33 cellular contexts compared by ENCODE assay signal in the genomic region with DNA sequence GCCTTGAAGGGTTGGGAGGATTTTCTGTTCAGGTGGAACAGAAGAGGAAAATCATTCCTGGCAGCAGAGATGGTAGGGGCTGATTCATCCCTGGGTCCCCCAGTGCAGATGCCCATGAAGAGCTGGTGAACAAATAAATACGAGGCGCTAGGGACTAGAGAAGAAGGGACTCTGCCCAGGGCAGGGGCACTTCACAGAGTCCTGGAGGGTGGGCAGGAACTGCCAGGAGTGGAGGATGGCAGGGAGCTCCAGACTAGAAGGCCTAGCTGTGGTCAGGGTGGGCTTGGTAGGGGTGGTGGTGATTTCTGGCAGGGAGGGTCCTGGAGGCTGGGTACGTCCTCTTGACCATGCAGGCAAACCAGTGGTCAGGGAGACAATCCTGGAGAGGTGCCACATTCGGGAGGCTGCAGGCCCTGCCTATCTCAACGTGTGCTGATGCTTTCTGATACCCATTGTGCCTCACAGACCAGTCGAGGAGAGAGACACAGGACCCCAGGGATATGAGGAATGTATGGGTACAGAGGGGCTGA.
DNase-seq lines count a peak whose midpoint lies in the region; ATAC-seq, FAIRE-seq and TF ChIP-seq lines count a peak whose summit lies in the region.
"Had no signal": no experiment of that assay in that cellular context is flagged by ENCODE, and none has a peak within 500 bp of the region (broad histone marks: within the 10 kb centered on the region; RNA-seq: fewer than 3 reads in every experiment).

No MANE protein-coding gene starts in this region.

- H3K36me3 Mint-ChIP-seq in WTC11: peaks cover 11% of the 10 kb centered on the region
- peaks cover 19 to 27% of the 10 kb centered on the region in 2 donors for H3K36me3 Mint-ChIP-seq in naive B cell

- H3K4me3 ChIP-seq in upper lobe of right lung: no peak overlapping the region
- H3K4me3 ChIP-seq: adrenal gland; BLaER1 treated with 17β-estradiol and CSF1 and Interleukin-3, amounts not matched to agents 10 nM and 100 nM; esophagus squamous epithelium; ovary; PC-9; tibial artery had no signal

- ATAC-seq in WTC11 (no peak), naive B cell (ENCODE audit: low read depth in 2 of 2) (no peak), upper lobe of right lung (no peak), HG03135 (IDR thresholded peaks at IDR 0.05; ENCODE audit: unreplicated experiment) (no peak)
- ATAC-seq: activated CD4-positive, CD25-positive, alpha-beta regulatory T cell treated with anti-CD3 and anti-CD28 coated beads, Interleukin-2, amount 50 U/mL, for 24 hours; foreskin keratinocyte; Right ventricle myocardium inferior; SK-N-SH treated with all-trans-retinoic acid at 6 μM for 48 hours had no signal

- H3K4me1 Mint-ChIP-seq in WTC11 (peaks cover 30% of the 10 kb centered on the region), naive B cell (peaks cover 24 to 37% (median 29%) of the 10 kb centered on the region in 3 donors)

- H3K4me3 Mint-ChIP-seq in WTC11 (no peak overlapping the region), naive B cell (no peak overlapping the region)
- H3K4me3 Mint-ChIP-seq: nephron; stimulated activated naive CD8-positive, alpha-beta T cell treated with anti-CD3 and anti-CD28 coated beads, Interleukin-15, Interleukin-2, amounts not matched to agents 100 ng/mL and 50 ng/mL, for 24 hours; T-helper 1 cell treated with Interleukin-12 subunit alpha and Interleukin-12 subunit beta and Interleukin-4 antibody, amounts not matched to agents 30 μg/mL and 1 μg/mL, for 36 hours had no signal

- no peak for FAIRE-seq in frontal cortex (lab: Jason Lieb, UNC)
- FAIRE-seq: H1, small intestine, TTC549 had no signal

- H3K27me3 Mint-ChIP-seq in WTC11 (ENCODE audit: low read depth) (no peaks in the 10 kb centered on the region; the same call in 1 of the 2 replicates), naive B cell (no peaks in the 10 kb centered on the region)
- H3K27me3 Mint-ChIP-seq: stimulated activated naive CD8-positive, alpha-beta T cell treated with anti-CD3 and anti-CD28 coated beads, Interleukin-15, Interleukin-2, amounts not matched to agents 100 ng/mL and 50 ng/mL, for 24 hours had no signal

- H3K27ac Mint-ChIP-seq in WTC11: 0 out of 2 replicates have a peak overlapping the region, but pooled peaks have one; percentile 13
- H3K27ac Mint-ChIP-seq in naive B cell: peak overlapping the region in 4 of 6 donors; percentile 7 to 48 (median 26)
- H3K27ac Mint-ChIP-seq: nephron; stimulated activated naive CD8-positive, alpha-beta T cell treated with anti-CD3 and anti-CD28 coated beads, Interleukin-15, Interleukin-2, amounts not matched to agents 100 ng/mL and 50 ng/mL, for 24 hours; T-helper 1 cell treated with Interleukin-12 subunit alpha and Interleukin-12 subunit beta and Interleukin-4 antibody, amounts not matched to agents 30 μg/mL and 1 μg/mL, for 36 hours had no signal

- no peaks in the 10 kb centered on the region for H3K9me3 Mint-ChIP-seq in WTC11
- peaks cover 0 to 6% (median 3%) of the 10 kb centered on the region in 7 donors for H3K9me3 Mint-ChIP-seq in naive B cell
- H3K9me3 Mint-ChIP-seq: stimulated activated naive CD8-positive, alpha-beta T cell treated with anti-CD3 and anti-CD28 coated beads, Interleukin-15, Interleukin-2, amounts not matched to agents 100 ng/mL and 50 ng/mL, for 24 hours; T-helper 1 cell treated with Interleukin-12 subunit alpha and Interleukin-12 subunit beta and Interleukin-4 antibody, amounts not matched to agents 30 μg/mL and 1 μg/mL, for 36 hours had no signal

- no peaks in the 10 kb centered on the region for H3K36me3 ChIP-seq in upper lobe of right lung
- H3K36me3 ChIP-seq: adrenal gland, ovary had no signal

- peak; percentile 43 for DNase-seq in activated effector memory CD4-positive, alpha-beta T cell treated with anti-CD3 and anti-CD28 coated beads, Interleukin-2, amount 50 U/mL, for 16 hours
- no peak for DNase-seq in activated effector memory CD4-positive, alpha-beta T cell treated with Interleukin-2 at 50 U/mL for 16 hours
- DNase-seq in WTC11 (ENCODE audit: low spot score) (no peak), naive B cell (no peak), upper lobe of right lung (peak; percentile 37), RKO (ENCODE audit: low spot score) (no peak), frontal cortex (ENCODE audit: low spot score in 2 of 2) (no peak)
- DNase-seq: activated CD4-positive, alpha-beta T cell treated with anti-CD3 and anti-CD28 coated beads, Interleukin-2, amount 50 U/mL, for 48 hours; activated naive CD4-positive, alpha-beta T cell treated with Interleukin-2 at 50 U/mL for 16 hours; activated T-cell treated with anti-CD3 and anti-CD28 coated beads, Interleukin-2, amount 50 U/mL, for 48 hours; dermis blood vessel endothelial cell; esophagus squamous epithelium; KG1; NCI-H1417; NCI-H2029 treated with DMSO at 0.1 percent for 48 hours; NCI-H524 had no signal

- TF ChIP-seq CTCF in WTC11 (IDR thresholded peaks at IDR 0.05) (no peak), upper lobe of right lung (IDR thresholded peaks at IDR 0.05) (no peak)

- no peaks in the 10 kb centered on the region for H3K9me3 ChIP-seq in upper lobe of right lung
- H3K9me3 ChIP-seq: adrenal gland, ovary, tibial artery had no signal

- no peaks in the 10 kb centered on the region for H3K4me1 ChIP-seq in upper lobe of right lung
- H3K4me1 ChIP-seq: adrenal gland, esophagus squamous epithelium, foreskin keratinocyte, tibial artery had no signal

- no peaks in the 10 kb centered on the region for H3K27me3 ChIP-seq in upper lobe of right lung
- H3K27me3 ChIP-seq: adrenal gland, esophagus squamous epithelium, foreskin keratinocyte, ovary, tibial artery had no signal

- intact Hi-C loops in upper lobe of right lung (cut with DNase I): no loop called here

- no peak overlapping the region for H3K27ac ChIP-seq in upper lobe of right lung
- H3K27ac ChIP-seq: 22Rv1; BLaER1 treated with 17β-estradiol and CSF1 and Interleukin-3, amounts not matched to agents 10 nM and 100 nM; esophagus squamous epithelium; foreskin keratinocyte; ovary; PC-9; tibial artery had no signal

- CTCF ChIA-PET in WTC11 (lab: Charles Lee): interaction anchor here (1.0 to 2.4 kb wide), 6 partner anchors 10 to 117 kb away, joined by 3 to 11 read pairs (median 7); no protein-coding TSS in a partner anchor

- POLR2A ChIA-PET in WTC11 (lab: Charles Lee): interaction anchor here (0.6 to 0.9 kb wide), 2 partner anchors 10 to 139 kb away, joined by 3 to 7 read pairs; no protein-coding TSS in a partner anchor

TF ChIP-seq in WTC11, 78 proteins besides CTCF, POLR2A, EP300 and RAD21:
- TF ChIP-seq, protein P1, sequence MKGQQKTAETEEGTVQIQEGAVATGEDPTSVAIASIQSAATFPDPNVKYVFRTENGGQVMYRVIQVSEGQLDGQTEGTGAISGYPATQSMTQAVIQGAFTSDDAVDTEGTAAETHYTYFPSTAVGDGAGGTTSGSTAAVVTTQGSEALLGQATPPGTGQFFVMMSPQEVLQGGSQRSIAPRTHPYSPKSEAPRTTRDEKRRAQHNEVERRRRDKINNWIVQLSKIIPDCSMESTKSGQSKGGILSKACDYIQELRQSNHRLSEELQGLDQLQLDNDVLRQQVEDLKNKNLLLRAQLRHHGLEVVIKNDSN (CRISPR knock-in tag; IDR thresholded peaks at IDR 0.05): no peak
- TF ChIP-seq ZNF263 (CRISPR knock-in tag; IDR thresholded peaks at IDR 0.05; ENCODE audit: low read depth) (no peak), EMX1 (CRISPR knock-in tag; IDR thresholded peaks at IDR 0.05) (no peak), MXD4 (CRISPR knock-in tag; IDR thresholded peaks at IDR 0.05; ENCODE audit: borderline replicate concordance) (no peak), SMAD3 (CRISPR knock-in tag; IDR thresholded peaks at IDR 0.05; ENCODE audit: borderline replicate concordance) (no peak), NR2C2 (CRISPR knock-in tag; IDR thresholded peaks at IDR 0.05) (no peak), FOXP1 (CRISPR knock-in tag; IDR thresholded peaks at IDR 0.05; ENCODE audit: borderline replicate concordance) (no peak)
- TF ChIP-seq, protein P2, sequence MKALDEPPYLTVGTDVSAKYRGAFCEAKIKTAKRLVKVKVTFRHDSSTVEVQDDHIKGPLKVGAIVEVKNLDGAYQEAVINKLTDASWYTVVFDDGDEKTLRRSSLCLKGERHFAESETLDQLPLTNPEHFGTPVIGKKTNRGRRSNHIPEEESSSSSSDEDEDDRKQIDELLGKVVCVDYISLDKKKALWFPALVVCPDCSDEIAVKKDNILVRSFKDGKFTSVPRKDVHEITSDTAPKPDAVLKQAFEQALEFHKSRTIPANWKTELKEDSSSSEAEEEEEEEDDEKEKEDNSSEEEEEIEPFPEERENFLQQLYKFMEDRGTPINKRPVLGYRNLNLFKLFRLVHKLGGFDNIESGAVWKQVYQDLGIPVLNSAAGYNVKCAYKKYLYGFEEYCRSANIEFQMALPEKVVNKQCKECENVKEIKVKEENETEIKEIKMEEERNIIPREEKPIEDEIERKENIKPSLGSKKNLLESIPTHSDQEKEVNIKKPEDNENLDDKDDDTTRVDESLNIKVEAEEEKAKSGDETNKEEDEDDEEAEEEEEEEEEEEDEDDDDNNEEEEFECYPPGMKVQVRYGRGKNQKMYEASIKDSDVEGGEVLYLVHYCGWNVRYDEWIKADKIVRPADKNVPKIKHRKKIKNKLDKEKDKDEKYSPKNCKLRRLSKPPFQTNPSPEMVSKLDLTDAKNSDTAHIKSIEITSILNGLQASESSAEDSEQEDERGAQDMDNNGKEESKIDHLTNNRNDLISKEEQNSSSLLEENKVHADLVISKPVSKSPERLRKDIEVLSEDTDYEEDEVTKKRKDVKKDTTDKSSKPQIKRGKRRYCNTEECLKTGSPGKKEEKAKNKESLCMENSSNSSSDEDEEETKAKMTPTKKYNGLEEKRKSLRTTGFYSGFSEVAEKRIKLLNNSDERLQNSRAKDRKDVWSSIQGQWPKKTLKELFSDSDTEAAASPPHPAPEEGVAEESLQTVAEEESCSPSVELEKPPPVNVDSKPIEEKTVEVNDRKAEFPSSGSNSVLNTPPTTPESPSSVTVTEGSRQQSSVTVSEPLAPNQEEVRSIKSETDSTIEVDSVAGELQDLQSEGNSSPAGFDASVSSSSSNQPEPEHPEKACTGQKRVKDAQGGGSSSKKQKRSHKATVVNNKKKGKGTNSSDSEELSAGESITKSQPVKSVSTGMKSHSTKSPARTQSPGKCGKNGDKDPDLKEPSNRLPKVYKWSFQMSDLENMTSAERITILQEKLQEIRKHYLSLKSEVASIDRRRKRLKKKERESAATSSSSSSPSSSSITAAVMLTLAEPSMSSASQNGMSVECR (CRISPR knock-in tag; IDR thresholded peaks at IDR 0.05; ENCODE audit: borderline replicate concordance): no peak
- TF ChIP-seq, protein P3, sequence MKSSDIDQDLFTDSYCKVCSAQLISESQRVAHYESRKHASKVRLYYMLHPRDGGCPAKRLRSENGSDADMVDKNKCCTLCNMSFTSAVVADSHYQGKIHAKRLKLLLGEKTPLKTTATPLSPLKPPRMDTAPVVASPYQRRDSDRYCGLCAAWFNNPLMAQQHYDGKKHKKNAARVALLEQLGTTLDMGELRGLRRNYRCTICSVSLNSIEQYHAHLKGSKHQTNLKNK (CRISPR knock-in tag; IDR thresholded peaks at IDR 0.05): no peak

Comparison
In these comparisons a context has a peak if more than half of its experiments do, and no peak if none do; other contexts are left out.
1. DNase-seq: peak in activated effector memory CD4-positive, alpha-beta T cell treated with anti-CD3 and anti-CD28 coated beads, Interleukin-2, amount 50 U/mL, for 16 hours (single experiment) and upper lobe of right lung (single experiment); none in activated effector memory CD4-positive, alpha-beta T cell treated with Interleukin-2 at 50 U/mL for 16 hours (single experiment), WTC11 (single experiment), naive B cell (single experiment), RKO (single experiment) and frontal cortex (0 of 2).